In genomic region chr22:23909258-23909898, GRCh38 we compare ENCODE assay signal across 17 cellular contexts. TPM values are rescaled to one million over a fixed set of nuclear protein-coding genes. Genes with fewer than 3 reads are reported as not detected.
DNase-seq lines count a peak whose midpoint lies in the region; ATAC-seq and TF ChIP-seq lines count a peak whose summit lies in the region.
"Had no signal": no experiment of that assay in that cellular context is flagged by ENCODE, and none has a peak within 500 bp of the region (broad histone marks: within the 10 kb centered on the region; RNA-seq: fewer than 3 reads in every experiment).

No MANE protein-coding gene starts in this region.

- H3K27me3 ChIP-seq in KMS-11 (ENCODE audit: insufficient read depth, low read depth) (no peaks in the 10 kb centered on the region), transverse colon (no peaks in the 10 kb centered on the region)
- H3K27me3 ChIP-seq: foreskin keratinocyte had no signal

- H3K9me3 ChIP-seq in transverse colon = no peaks in the 10 kb centered on the region

- H3K4me3 ChIP-seq in KMS-11 (IDR thresholded peaks at IDR 0.05; ENCODE audit: insufficient read depth, low read depth, low read length) (no peak overlapping the region), transverse colon (no peak overlapping the region)

- 0 out of 2 replicates have a peak overlapping the region, but pooled peaks have one; percentile 5 for H3K4me2 ChIP-seq in KMS-11

- no peaks in the 10 kb centered on the region for H4K20me1 ChIP-seq in KMS-11 (ENCODE audit: insufficient read depth)

- TF ChIP-seq POLR2A in transverse colon (IDR thresholded peaks at IDR 0.05) = peak; percentile 40

- TF ChIP-seq EP300 in transverse colon (IDR thresholded peaks at IDR 0.05; ENCODE audit: low read depth) = no peak

- H2AFZ ChIP-seq in KMS-11 (ENCODE audit: low read depth) = peak overlapping the region; percentile 11; the same call in 1 of the 2 replicates

- H3K4me1 ChIP-seq in KMS-11 (ENCODE audit: low read depth, poor library complexity, severe bottlenecking) (peaks cover 25% of the 10 kb centered on the region), transverse colon (peaks cover 0 to 30% (median 17%) of the 10 kb centered on the region in 4 donors)

- in situ Hi-C loops in transverse colon (cut with MboI; ENCODE audit: low pct_ligation_motif_present in 1 of 4, low pct_unique_long_range_greater_than_20kb in 1 of 4, low sequenced_read_pairs in 3 of 4) = no loop called here
- in situ Hi-C loops in KBM-7 (cut with MboI; ENCODE audit: low pct_unique_long_range_greater_than_20kb, low sequenced_read_pairs) = no loop called here

- H3K36me3 ChIP-seq in KMS-11 (ENCODE audit: insufficient read depth) (no peaks in the 10 kb centered on the region), transverse colon (no peaks in the 10 kb centered on the region)

- intact Hi-C loops in transverse colon (cut with DNase I; ENCODE audit: low total_unique reads) = no loop called here

- DNase-seq in cerebellar cortex (ENCODE audit: low spot score) = peak; percentile 50
- peak; percentile 27 for DNase-seq in left kidney (ENCODE audit: low read depth, low spot score)
- no peak for DNase-seq in transverse colon
- DNase-seq in KBM-7 = no peak
- DNase-seq in SKM-1 treated with dmso at 0.1 percent for 144 hours (lab: John Stamatoyannopoulos, UW; ENCODE audit: unreplicated experiment) = no peak
- DNase-seq: activated CD4-positive, alpha-beta T cell treated with anti-CD3 and anti-CD28 coated beads for 48 hours; activated gamma-delta T cell; amygdala; cerebellar nuclear complex; foreskin keratinocyte; NCI-H1694 treated with DMSO at 0.1 percent for 48 hours; NCI-H446; posterior cingulate gyrus; stimulated activated CD4-positive, alpha-beta T cell treated with anti-CD3 and anti-CD28 coated beads, Interleukin-4, amount 100 ng/mL, for 24 hours; SW 1271 had no signal

- no peak overlapping the region for H3K27ac ChIP-seq in KMS-11
- H3K27ac ChIP-seq in transverse colon = peak overlapping the region in 2 of 4 donors; percentile 4 to 19
- H3K27ac ChIP-seq: foreskin keratinocyte had no signal

- no peak for TF ChIP-seq CTCF in KMS-11 (conservative IDR thresholded peaks at IDR 0.05; ENCODE audit: low read depth, low read length)
- TF ChIP-seq CTCF in transverse colon (IDR thresholded peaks at IDR 0.05) = no peak

- 59 to 61% methylated on average over 6 of the region's 6 CpGs for WGBS in transverse colon (ENCODE audit: low coverage in 1 of 2), 2 donors

- H3K9ac ChIP-seq in KMS-11 = no peak overlapping the region

- no peaks in the 10 kb centered on the region for H3K79me2 ChIP-seq in KMS-11 (ENCODE audit: insufficient read depth, low read depth)

- ATAC-seq in HG03520 (IDR thresholded peaks at IDR 0.05; ENCODE audit: unreplicated experiment) = no peak
- ATAC-seq: foreskin keratinocyte had no signal

RNA-seq across cellular contexts. Expression of gene MIF, which starts 15.2 kb away (rescaled TPM):
- 100 to 1,000 TPM; 123 to 210 (median 139) TPM for total RNA-seq in transverse colon

RNA-seq across cellular contexts. Expression of gene GSTT2B, which starts 51.6 kb away (rescaled TPM):
- total RNA-seq in transverse colon = 1 to 10 TPM in 1 of 4 donors, not detected in 3; 2.4 TPM

RNA-seq across cellular contexts. Expression of gene SLC2A11, which starts 51.7 kb away (rescaled TPM):
- 10 to 100 TPM in 3 of 4 donors, 1 to 10 TPM in 1; 6.0 to 27.4 (median 13.2) TPM for total RNA-seq in transverse colon

RNA-seq across cellular contexts. Expression of gene DDTL, which starts 57.3 kb away (rescaled TPM):
- total RNA-seq in transverse colon = 1 to 10 TPM in 2 of 4 donors, not detected in 2; 1.5 to 1.8 TPM

Comparison
In these comparisons a context has a peak if more than half of its experiments do, and no peak if none do; other contexts are left out.
1. DNase-seq: peak in cerebellar cortex (single experiment) and left kidney (single experiment); none in transverse colon (single experiment), KBM-7 (single experiment) and SKM-1 treated with dmso at 0.1 percent for 144 hours (single experiment).